In the genomic region with DNA sequence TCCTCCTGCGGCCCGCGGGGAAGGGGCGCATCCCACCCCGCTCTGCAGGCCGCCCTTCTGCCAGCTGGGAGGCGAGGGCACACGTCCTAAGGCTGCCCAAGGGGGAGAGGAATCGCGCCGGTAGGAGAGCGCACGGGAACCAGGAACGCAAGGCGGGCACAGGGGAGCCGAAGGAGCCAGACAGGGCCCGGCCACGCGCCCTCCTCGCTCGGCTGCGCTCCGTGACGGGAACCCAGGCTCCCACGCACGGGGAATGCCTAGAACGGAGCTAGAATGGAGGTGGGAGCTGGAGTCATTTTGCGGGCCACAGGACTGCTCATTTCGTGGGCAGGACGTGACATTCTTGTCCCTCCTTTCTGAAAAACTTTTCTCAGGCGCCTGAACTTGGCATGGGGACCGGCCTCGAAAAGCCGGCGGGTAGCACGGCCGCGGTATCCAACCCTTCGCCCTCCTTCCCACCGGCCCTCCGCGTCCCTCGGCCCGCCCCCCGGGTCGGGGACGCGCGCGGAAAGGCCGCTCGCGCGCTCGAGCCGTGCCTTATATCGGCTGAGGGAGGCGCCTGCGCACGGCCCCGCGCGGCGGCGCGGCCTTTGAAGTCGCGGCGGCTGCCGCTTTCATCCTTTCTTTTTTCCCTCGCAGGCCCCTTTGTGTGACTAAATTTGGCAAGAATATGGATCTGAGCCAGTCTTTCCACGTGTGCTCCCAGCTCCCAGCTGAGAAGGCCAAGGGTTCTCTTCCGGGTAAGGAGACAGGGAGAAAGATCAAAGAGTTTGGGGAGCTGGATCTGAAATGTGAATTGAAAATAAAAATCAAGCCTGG, we compare ENCODE assay signal across 8 cellular contexts. TPM values are rescaled to one million over a fixed set of nuclear protein-coding genes. Genes with fewer than 3 reads are reported as not detected.
A peak's percentile ranks its signal among the peaks of the same experiment; 100 is the strongest.
DNase-seq lines count a peak whose midpoint lies in the region; ATAC-seq and TF ChIP-seq lines count a peak whose summit lies in the region.

No MANE protein-coding gene starts in this region.

- H3K9ac ChIP-seq in fibroblast of lung (ENCODE audit: insufficient read depth, low read length), result peak overlapping the region; percentile 46
- H3K9ac ChIP-seq in Karpas-422 (ENCODE audit: low read length), result no peak overlapping the region

- no peaks in the 10 kb centered on the region for H3K27me3 Mint-ChIP-seq in nephron progenitor cell (ENCODE audit: low read depth, poor library complexity)

- intact Hi-C loops in tibial artery (cut with DNase I; ENCODE audit: low total_unique reads), result no loop called here

- H3K27me3 ChIP-seq in fibroblast of lung (ENCODE audit: control insufficient read depth, insufficient read depth, low read length), result peaks cover 40% of the 10 kb centered on the region
- H3K27me3 ChIP-seq in tibial artery, result peaks cover 0 to 84% of the 10 kb centered on the region in 2 donors
- H3K27me3 ChIP-seq in Karpas-422 (ENCODE audit: low read length), result no peaks in the 10 kb centered on the region

- H3K9me2 ChIP-seq in Karpas-422 (replicated peaks; ENCODE audit: insufficient read depth, low read length), result no peaks in the 10 kb centered on the region

- H3K9me3 ChIP-seq in fibroblast of lung (ENCODE audit: control insufficient read depth, insufficient read depth, low read depth, low read length) (no peaks in the 10 kb centered on the region), tibial artery (no peaks in the 10 kb centered on the region), Karpas-422 (ENCODE audit: low read length) (no peaks in the 10 kb centered on the region)

- peak; percentile 68 for ATAC-seq in HG02798 (IDR thresholded peaks at IDR 0.05; ENCODE audit: poor library complexity, unreplicated experiment)

- H3K4me1 ChIP-seq in fibroblast of lung (ENCODE audit: control insufficient read depth, extremely low read depth, insufficient read depth, low read length) (no peaks in the 10 kb centered on the region), tibial artery (peaks cover 0 to 35% (median 25%) of the 10 kb centered on the region in 4 donors), Karpas-422 (ENCODE audit: low read length) (no peaks in the 10 kb centered on the region)

- no peaks in the 10 kb centered on the region for H3K9me3 Mint-ChIP-seq in nephron progenitor cell

- H3K36me3 ChIP-seq in fibroblast of lung (ENCODE audit: control insufficient read depth, insufficient read depth, low read length) (no peaks in the 10 kb centered on the region), tibial artery (no peaks in the 10 kb centered on the region), Karpas-422 (ENCODE audit: insufficient read depth, low read length) (no peaks in the 10 kb centered on the region)

- peak overlapping the region; percentile 99 for H3K27ac Mint-ChIP-seq in nephron progenitor cell

- peak; percentile 54 for DNase-seq in NCI-H2196 treated with DMSO at 0.1 percent for 48 hours (lab: John Stamatoyannopoulos, UW; ENCODE audit: unreplicated experiment)
- peak; percentile 82 for DNase-seq in activated T-cell treated with anti-CD3 and anti-CD28 coated beads, Interleukin-2, amount 50 U/mL, for 1 hour
- peak; percentile 67 to 69 for DNase-seq in fibroblast of lung (ENCODE audit: low read depth in 2 of 2)
- DNase-seq in nephron progenitor cell, result peak; percentile 76
- no peak for DNase-seq in tibial artery
- DNase-seq in Karpas-422, result no peak

- H3K27ac ChIP-seq in fibroblast of lung (ENCODE audit: insufficient read depth, low read length) (no peak overlapping the region), tibial artery (peak overlapping the region in 1 of 2 donors; percentile 18), Karpas-422 (ENCODE audit: low read length) (no peak overlapping the region)

- TF ChIP-seq CTCF in GM12875 (IDR thresholded peaks at IDR 0.05; ENCODE audit: borderline replicate concordance, insufficient read depth, low read depth, low read length) (no peak), fibroblast of lung (conservative IDR thresholded peaks at IDR 0.05 in 1 of 2, IDR thresholded peaks at IDR 0.05 in 1 of 2; ENCODE audit: low read depth in 1 of 2, low read length in 2 of 2) (no peak), nephron progenitor cell (IDR thresholded peaks at IDR 0.05) (no peak), tibial artery (IDR thresholded peaks at IDR 0.05) (no peak)

- H3K4me3 ChIP-seq in GM12875 (ENCODE audit: low read depth, low read length), result peak overlapping the region; percentile 61
- peak overlapping the region; percentile 57 to 69 (median 60) for H3K4me3 ChIP-seq in fibroblast of lung (replicated peaks in 1 of 4; ENCODE audit: control extremely low read depth in 1 of 4, insufficient read depth in 1 of 4, low read depth in 3 of 4, low read length in 4 of 4)
- peak overlapping the region; percentile 47 to 67 for H3K4me3 ChIP-seq in tibial artery
- no peak overlapping the region for H3K4me3 ChIP-seq in Karpas-422 (ENCODE audit: low read length)

- peak overlapping the region; percentile 89 for H3K4me2 ChIP-seq in fibroblast of lung (ENCODE audit: extremely low read depth, insufficient read depth, low read length)
- H3K4me2 ChIP-seq in Karpas-422 (ENCODE audit: low read depth, low read length, poor library complexity, severe bottlenecking), result no peak overlapping the region

- H3K4me1 Mint-ChIP-seq in nephron progenitor cell, result peaks cover 63% of the 10 kb centered on the region

- H3K79me2 ChIP-seq in fibroblast of lung (ENCODE audit: control insufficient read depth, insufficient read depth, low read length), result no peaks in the 10 kb centered on the region
- no peaks in the 10 kb centered on the region for H3K79me2 ChIP-seq in Karpas-422 (ENCODE audit: low read length)

- H4K20me1 ChIP-seq in fibroblast of lung (ENCODE audit: control insufficient read depth, extremely low read depth, insufficient read depth, low read length) (no peaks in the 10 kb centered on the region), Karpas-422 (ENCODE audit: insufficient read depth, low read depth, low read length) (no peaks in the 10 kb centered on the region)

- peak overlapping the region; percentile 88 for H3K4me3 Mint-ChIP-seq in nephron progenitor cell

- peaks cover 10% of the 10 kb centered on the region for H3K36me3 Mint-ChIP-seq in nephron progenitor cell (ENCODE audit: low read depth)

- H2AFZ ChIP-seq in fibroblast of lung (ENCODE audit: low read length) (peak overlapping the region; percentile 82), Karpas-422 (ENCODE audit: low read length) (no peak overlapping the region)

RNA-seq across cellular contexts. Expression of gene LEF1, which starts 4.3 kb away (rescaled TPM):
- total RNA-seq in fibroblast of lung, result 1.3 and 1.8 TPM in 2 replicates
- 2.6 and 8.8 TPM in 2 replicates for polyA plus RNA-seq in fibroblast of lung
- polyA plus RNA-seq in fibroblast of lung (2012), result 1.9 and 3.4 TPM in 2 replicates
- polyA minus RNA-seq in fibroblast of lung (ENCODE audit: low replicate concordance), result 0.67 and 17.9 TPM in 2 replicates
- total RNA-seq in Karpas-422 (2014; rRNA removed; shearing (Covaris generic); ENCODE audit: low replicate concordance), result not detected in 2 replicates

Comparison
In these comparisons a context has a peak if more than half of its experiments do, and no peak if none do; other contexts are left out.
1. DNase-seq: peak in NCI-H2196 treated with DMSO at 0.1 percent for 48 hours (single experiment), activated T-cell treated with anti-CD3 and anti-CD28 coated beads, Interleukin-2, amount 50 U/mL, for 1 hour (single experiment), fibroblast of lung (2 of 2) and nephron progenitor cell (single experiment); none in tibial artery (0 of 2) and Karpas-422 (single experiment).